22 cellular contexts compared by ENCODE assay signal in genomic region chrX:106897259-106897658, GRCh38. TPM values are rescaled to one million over a fixed set of nuclear protein-coding genes. Genes with fewer than 3 reads are reported as not detected.
DNase-seq lines count a peak whose midpoint lies in the region; ATAC-seq, FAIRE-seq and TF ChIP-seq lines count a peak whose summit lies in the region.
"Had no signal": no experiment of that assay in that cellular context is flagged by ENCODE, and none has a peak within 500 bp of the region (broad histone marks: within the 10 kb centered on the region; RNA-seq: fewer than 3 reads in every experiment).

No MANE protein-coding gene starts in this region.

- H3K27me3 ChIP-seq in GM12878 (replicated peaks in 1 of 2; ENCODE audit: control insufficient read depth in 2 of 2, insufficient read depth in 2 of 2, low read length in 1 of 2) (no peaks in the 10 kb centered on the region), foreskin keratinocyte (no peaks in the 10 kb centered on the region)
- H3K27me3 ChIP-seq: BE2C, body of pancreas, testis had no signal

- peaks cover 45% of the 10 kb centered on the region for H3K4me1 Mint-ChIP-seq in Calu3 (ENCODE audit: low read depth, unreplicated experiment)
- H3K4me1 Mint-ChIP-seq in natural killer cell treated with Interleukin-12 subunit alpha and Interleukin-12 subunit beta and Interleukin-15 and Interleukin-18, amount 100 ng/mL, for 72 hours (ENCODE audit: low read depth in 2 of 2): no peaks in the 10 kb centered on the region

- H3K4me3 Mint-ChIP-seq in Calu3 (ENCODE audit: low read depth, unreplicated experiment): no peak overlapping the region
- H3K4me3 Mint-ChIP-seq in natural killer cell treated with Interleukin-12 subunit alpha and Interleukin-12 subunit beta and Interleukin-15 and Interleukin-18, amount 100 ng/mL, for 72 hours: no peak overlapping the region

- ATAC-seq in GM12878 (no peak), foreskin keratinocyte (peak; percentile 21)
- ATAC-seq in natural killer cell treated with Interleukin-12 subunit alpha and Interleukin-12 subunit beta and Interleukin-15 and Interleukin-18, amount 100 ng/mL, for 72 hours: no peak
- ATAC-seq: body of pancreas had no signal

- no peak for TF ChIP-seq POLR2A in GM12878 (IDR thresholded peaks at IDR 0.05; ENCODE audit: low read depth, low read length)

- no peak for FAIRE-seq in GM12878 (lab: Jason Lieb, UNC)
- FAIRE-seq: H54 had no signal

- H3K36me3 Mint-ChIP-seq in Calu3 (ENCODE audit: insufficient read depth, unreplicated experiment): peaks cover 4% of the 10 kb centered on the region
- no peaks in the 10 kb centered on the region for H3K36me3 Mint-ChIP-seq in natural killer cell treated with Interleukin-12 subunit alpha and Interleukin-12 subunit beta and Interleukin-15 and Interleukin-18, amount 100 ng/mL, for 72 hours

- H3K27ac ChIP-seq in GM12878 (ENCODE audit: control insufficient read depth, insufficient read depth): no peak overlapping the region
- no peak overlapping the region for H3K27ac ChIP-seq in foreskin keratinocyte
- H3K27ac ChIP-seq: body of pancreas, esophagus squamous epithelium, testis had no signal

- CTCF ChIA-PET in GM12878 (lab: Yijun Ruan, JAX): interaction anchor here (0.7 to 2.5 kb wide), 9 partner anchors 9 to 1888 kb away, joined by 3 to 15 read pairs (median 3); partner anchors contain the start of gene NCBP2L
- CTCF ChIA-PET in Calu3 (lab: Charles Lee): interaction anchor here (0.6 to 2.7 kb wide), 4 partner anchors 35 to 923 kb away, joined by 4 to 29 read pairs (median 8); no protein-coding TSS in a partner anchor

- POLR2A ChIA-PET in GM12878 (lab: Charles Lee): no interaction called here

- H3K79me2 ChIP-seq in GM12878 (ENCODE audit: control insufficient read depth, insufficient read depth, low read length): no peaks in the 10 kb centered on the region

- RAD21 ChIA-PET in GM12878 (lab: Charles Lee; ENCODE audit: unreplicated experiment): interaction anchor here (0.8 to 2.3 kb wide), 3 partner anchors 21 to 62 kb away, joined by 3 to 10 read pairs (median 3); no protein-coding TSS in a partner anchor

- SMC1A ChIA-PET in GM12878 (lab: Charles Lee; ENCODE audit: uncharacterized antibody, unreplicated experiment): interaction anchor here (0.6 to 2.2 kb wide), 2 partner anchors 394 to 880 kb away, joined by 5 to 6 read pairs; partner anchors contain the start of gene NCBP2L

- TF ChIP-seq RAD21 in GM12878 (IDR thresholded peaks at IDR 0.05; ENCODE audit: insufficient read depth, low read depth, low read length): no peak

- in situ Hi-C loops in Caki2 (cut with HindIII; ENCODE audit: low pct_unique_long_range_greater_than_20kb, low sequenced_read_pairs) (no loop called here), GM12878 (cut with MboI) (no loop called here)

- 20% methylated on average over 6 of the region's 6 CpGs for WGBS in GM12878 (ENCODE audit: insufficient coverage, insufficient replicate concordance, low lambda C conversion rate, missing lambda C conversion rate)

- BruUV-seq in GM12878 (replicated peaks; lab: Mats Ljungman, UMichigan) (no TSS peak), Calu3 (replicated peaks; lab: Mats Ljungman, UMichigan) (no TSS peak)

- H2AFZ ChIP-seq in GM12878 (ENCODE audit: control insufficient read depth, low read depth, low read length): no peak overlapping the region

- H3K27me3 Mint-ChIP-seq in Calu3 (ENCODE audit: unreplicated experiment): no peaks in the 10 kb centered on the region
- peaks cover 0 to 13% of the 10 kb centered on the region in 2 donors for H3K27me3 Mint-ChIP-seq in natural killer cell treated with Interleukin-12 subunit alpha and Interleukin-12 subunit beta and Interleukin-15 and Interleukin-18, amount 100 ng/mL, for 72 hours

- H3K4me1 ChIP-seq in GM12878 (ENCODE audit: control insufficient read depth, insufficient read depth, low read length): no peaks in the 10 kb centered on the region
- no peaks in the 10 kb centered on the region for H3K4me1 ChIP-seq in foreskin keratinocyte
- H3K4me1 ChIP-seq: BE2C, testis had no signal

- H3K9ac ChIP-seq in GM12878 (ENCODE audit: control insufficient read depth, insufficient read depth, low read length): no peak overlapping the region

- no peaks in the 10 kb centered on the region for H4K20me1 ChIP-seq in GM12878 (ENCODE audit: control insufficient read depth, insufficient read depth)

- intact Hi-C loops in GM12878 (cut with micrococcal nuclease; ENCODE audit: unreplicated experiment): loop anchor here (5.0 to 10.0 kb wide), 3 partner anchors 408 to 998 kb away; no protein-coding TSS in a partner anchor
- intact Hi-C loops in head of caudate nucleus (cut with DNase I): loop anchor here (5.0 kb wide), 1 partner anchor 55 kb away; no protein-coding TSS in a partner anchor
- intact Hi-C loops in Calu3 (cut with micrococcal nuclease; ENCODE audit: unreplicated experiment): loop anchor here (10.0 kb wide), 1 partner anchor 548 kb away; the partner anchor contains the start of gene FRMPD3

- no peak overlapping the region for H3K4me3 ChIP-seq in GM12878
- H3K4me3 ChIP-seq: body of pancreas, esophagus squamous epithelium, testis had no signal

- H3K4me2 ChIP-seq in GM12878 (ENCODE audit: control insufficient read depth, insufficient read depth): no peak overlapping the region

- TF ChIP-seq EP300 in GM12878 (IDR thresholded peaks at IDR 0.05; ENCODE audit: borderline replicate concordance in 1 of 2, control insufficient read depth in 1 of 2, low read depth in 2 of 2, low read length in 2 of 2): no peak

- H3K9me3 Mint-ChIP-seq in Calu3 (ENCODE audit: low read depth, unreplicated experiment): no peaks in the 10 kb centered on the region
- H3K9me3 Mint-ChIP-seq in natural killer cell treated with Interleukin-12 subunit alpha and Interleukin-12 subunit beta and Interleukin-15 and Interleukin-18, amount 100 ng/mL, for 72 hours: no peaks in the 10 kb centered on the region

- DNase-seq in Caki2 (ENCODE audit: low read depth) (peak; percentile 26), LHCN-M2 (ENCODE audit: low read depth) (peak; percentile 57), GM12878 (ENCODE audit: low read depth, low spot score) (no peak), foreskin keratinocyte (no peak), head of caudate nucleus (no peak), NCI-H2107 (lab: John Stamatoyannopoulos, UW) (no peak), Calu3 (no peak)
- no peak for DNase-seq in natural killer cell treated with Interleukin-12 subunit alpha and Interleukin-12 subunit beta and Interleukin-15 and Interleukin-18, amount 100 ng/mL, for 72 hours (ENCODE audit: low spot score)
- DNase-seq: activated naive CD4-positive, alpha-beta T cell treated with Interleukin-2 at 50 U/mL for 16 hours; activated T-cell treated with anti-CD3 and anti-CD28 coated beads for 4 hours; BE2C; body of pancreas; esophagus squamous epithelium; NCI-H187 treated with DMSO at 0.1 percent for 48 hours; NCI-H526; stimulated activated CD4-positive, alpha-beta T cell treated with anti-CD3 and anti-CD28 coated beads, Interleukin-4, amount 100 ng/mL, for 1 hour; stimulated activated CD8-positive, alpha-beta memory T cell treated with anti-CD3 and anti-CD28 coated beads, Interleukin-4, amount 100 ng/mL, for 48 hours; testis had no signal

- TF ChIP-seq CTCF in GM12878 (IDR thresholded peaks at IDR 0.05 in 2 of 3, conservative IDR thresholded peaks at IDR 0.05 in 1 of 3; ENCODE audit: control insufficient read depth in 2 of 3, extremely low read depth in 1 of 3, insufficient read depth in 1 of 3, low read depth in 3 of 3, low read length in 3 of 3) (no peak), foreskin keratinocyte (conservative IDR thresholded peaks at IDR 0.05) (no peak), Calu3 (IDR thresholded peaks at IDR 0.05; ENCODE audit: unreplicated experiment) (no peak)

- H3K27ac Mint-ChIP-seq in Calu3 (ENCODE audit: unreplicated experiment): no peak overlapping the region
- H3K27ac Mint-ChIP-seq in natural killer cell treated with Interleukin-12 subunit alpha and Interleukin-12 subunit beta and Interleukin-15 and Interleukin-18, amount 100 ng/mL, for 72 hours: no peak overlapping the region

- no peaks in the 10 kb centered on the region for H3K9me3 ChIP-seq in GM12878 (replicated peaks; ENCODE audit: control insufficient read depth, insufficient read depth, low read length)
- H3K9me3 ChIP-seq: BE2C, body of pancreas, esophagus squamous epithelium, testis had no signal

- H3K36me3 ChIP-seq in GM12878 (ENCODE audit: control insufficient read depth in 2 of 2, insufficient read depth in 2 of 2, low read length in 1 of 2): no peaks in the 10 kb centered on the region
- H3K36me3 ChIP-seq: BE2C, esophagus squamous epithelium had no signal

RNA-seq across cellular contexts. Expression of gene RIPPLY1, which starts 5.9 kb away (rescaled TPM):
- total RNA-seq in Caki2 (2014; rRNA removed; shearing (Covaris generic); ENCODE audit: low replicate concordance): not detected in 2 replicates
- total RNA-seq in LHCN-M2 (2014; rRNA removed) (not detected in 2 replicates), GM12878 (2014; rRNA removed) (not detected in 2 replicates), GM12878 (2014; rRNA removed; fragmentation: Illumina TruSeq; extraction: Trizol) (not detected in 2 replicates), GM12878 (2021) (not detected in 2 replicates), foreskin keratinocyte (not detected in 2 replicates), Calu3 (2022) (0.31 TPM in 1 of 2 replicates, not detected in the other)
- not detected for polyA plus RNA-seq in LHCN-M2 (2012)
- total RNA-seq in GM12878 (2013; cell fraction: nucleolus; rRNA removed): not detected in 2 replicates
- polyA plus RNA-seq in GM12878 (2011; ENCODE audit: low read depth): not detected
- polyA plus RNA-seq in GM12878 (2011; rRNA removed) (not detected in 2 replicates), GM12878 (2014; fragmentation: Illumina TruSeq; extraction: Trizol) (not detected in 2 replicates), GM12878 (2014; fragmentation: Nextera tagmentation; extraction: Ambion mirVana) (not detected), GM12878 (2014; rRNA removed) (not detected in 2 replicates), GM12878 (2016; fragmentation: Nextera tagmentation; extraction: Ambion mirVana) (not detected), foreskin keratinocyte (not detected in 2 replicates)
- polyA plus RNA-seq in GM12878 (2011; cell fraction: cytosol; rRNA removed): not detected in 2 replicates
- polyA plus RNA-seq in GM12878 (2011; cell fraction: nucleus; rRNA removed): not detected in 2 replicates
- polyA plus RNA-seq in GM12878 (2012): not detected in 2 replicates
- not detected in 2 replicates for polyA minus RNA-seq in GM12878 (2011; rRNA and poly(A)+ RNA removed)
- polyA minus RNA-seq in GM12878 (2011; cell fraction: cytosol; rRNA and poly(A)+ RNA removed): not detected in 2 replicates
- polyA minus RNA-seq in GM12878 (2011; cell fraction: nucleus; rRNA and poly(A)+ RNA removed): not detected in 2 replicates
- total RNA-seq in natural killer cell treated with Interleukin-12 subunit alpha and Interleukin-12 subunit beta and Interleukin-15 and Interleukin-18, amount 100 ng/mL, for 72 hours: not detected
- total RNA-seq: body of pancreas, dermis microvascular lymphatic vessel endothelial cell, esophagus squamous epithelium, myocyte, skeletal muscle tissue, testis had no signal

RNA-seq across cellular contexts. Expression of gene CLDN2, which starts 22.9 kb away (rescaled TPM):
- total RNA-seq in Caki2 (2014; rRNA removed; shearing (Covaris generic); ENCODE audit: low replicate concordance): 23.0 and 26.3 TPM in 2 replicates
- 0.06 TPM in 1 of 2 replicates, not detected in the other for total RNA-seq in LHCN-M2 (2014; rRNA removed)
- not detected for polyA plus RNA-seq in LHCN-M2 (2012)
- not detected in 2 replicates for total RNA-seq in GM12878 (2013; cell fraction: nucleolus; rRNA removed)
- total RNA-seq in GM12878 (2014; rRNA removed): 0.06 TPM in 1 of 2 replicates, not detected in the other
- not detected in 2 replicates for total RNA-seq in GM12878 (2014; rRNA removed; fragmentation: Illumina TruSeq; extraction: Trizol)
- not detected in 2 replicates for total RNA-seq in GM12878 (2021)
- polyA plus RNA-seq in GM12878 (2011; ENCODE audit: low read depth): not detected
- not detected in 2 replicates for polyA plus RNA-seq in GM12878 (2011; rRNA removed)
- not detected in 2 replicates for polyA plus RNA-seq in GM12878 (2011; cell fraction: cytosol; rRNA removed)
- polyA plus RNA-seq in GM12878 (2011; cell fraction: nucleus; rRNA removed): 0.03 TPM in 1 of 2 replicates, not detected in the other
- not detected in 2 replicates for polyA plus RNA-seq in GM12878 (2012)
- not detected in 2 replicates for polyA plus RNA-seq in GM12878 (2014; fragmentation: Illumina TruSeq; extraction: Trizol)
- polyA plus RNA-seq in GM12878 (2014; fragmentation: Nextera tagmentation; extraction: Ambion mirVana): not detected
- polyA plus RNA-seq in GM12878 (2014; rRNA removed): not detected in 2 replicates
- not detected for polyA plus RNA-seq in GM12878 (2016; fragmentation: Nextera tagmentation; extraction: Ambion mirVana)
- polyA minus RNA-seq in GM12878 (2011; rRNA and poly(A)+ RNA removed): not detected in 2 replicates
- polyA minus RNA-seq in GM12878 (2011; cell fraction: cytosol; rRNA and poly(A)+ RNA removed): not detected in 2 replicates
- not detected in 2 replicates for polyA minus RNA-seq in GM12878 (2011; cell fraction: nucleus; rRNA and poly(A)+ RNA removed)
- not detected in 2 replicates for total RNA-seq in foreskin keratinocyte
- polyA plus RNA-seq in foreskin keratinocyte: not detected in 2 replicates
- 17.6 and 24.7 TPM in 2 replicates for total RNA-seq in Calu3 (2022)
- total RNA-seq in natural killer cell treated with Interleukin-12 subunit alpha and Interleukin-12 subunit beta and Interleukin-15 and Interleukin-18, amount 100 ng/mL, for 72 hours: not detected
- total RNA-seq: dermis microvascular lymphatic vessel endothelial cell, esophagus squamous epithelium, myocyte, testis had no signal

Comparison
In these comparisons a context has a peak if more than half of its experiments do, and no peak if none do; other contexts are left out.
1. DNase-seq: peak in Caki2 (single experiment) and LHCN-M2 (single experiment); none in GM12878 (single experiment), foreskin keratinocyte (0 of 2), head of caudate nucleus (0 of 42), NCI-H2107 (single experiment), Calu3 (single experiment) and natural killer cell treated with Interleukin-12 subunit alpha and Interleukin-12 subunit beta and Interleukin-15 and Interleukin-18, amount 100 ng/mL, for 72 hours (single experiment).
2. RNA of gene CLDN2, which starts 22.9 kb away (total RNA-seq): 23.0 to 26.3 TPM in Caki2 and 17.6 to 24.7 TPM in Calu3; 0.06 TPM in LHCN-M2, 0.06 TPM in GM12878, not detected in foreskin keratinocyte and not detected in natural killer cell treated with Interleukin-12 subunit alpha and Interleukin-12 subunit beta and Interleukin-15 and Interleukin-18, amount 100 ng/mL, for 72 hours; every median in the first group is over 10 times any median in the second.